In the genomic region with DNA sequence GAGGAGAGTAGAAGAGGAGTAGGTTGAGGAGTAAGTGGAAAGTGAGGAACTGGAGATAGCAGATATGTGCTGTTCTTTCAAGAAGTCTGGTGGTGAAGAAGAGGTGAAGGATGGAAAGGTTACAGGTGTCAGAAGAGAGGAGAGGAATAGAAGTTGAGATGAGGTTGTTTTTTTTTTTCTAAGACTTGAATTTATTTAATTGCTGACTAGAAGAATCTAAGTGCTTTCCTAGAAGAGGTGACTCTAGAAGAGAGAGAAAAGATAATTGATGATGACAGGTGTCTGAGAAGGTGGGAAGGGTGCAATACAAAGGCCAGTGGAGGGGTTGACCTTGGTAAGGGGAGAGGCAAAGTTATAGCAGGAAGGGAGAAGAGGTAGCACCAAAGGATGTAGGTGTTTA, we compare ENCODE assay signal across 29 cellular contexts.
"Had no signal": no experiment of that assay in that cellular context is flagged by ENCODE, and none has a peak within 500 bp of the region (broad histone marks: within the 10 kb centered on the region; RNA-seq: fewer than 3 reads in every experiment).

No MANE protein-coding gene starts in this region.

- DNase-seq: colonic mucosa; cortex of kidney; dermis blood vessel endothelial cell; dorsolateral prefrontal cortex; effector CD4-positive, alpha-beta T cell; effector CD8-positive, alpha-beta T cell; effector memory CD4-positive, alpha-beta T cell; effector memory CD8-positive, alpha-beta T cell; endodermal cell; erythroblast; esophagus squamous epithelium; foreskin fibroblast; foreskin keratinocyte; foreskin melanocyte; gastrocnemius medialis; glutamatergic neuron; head of caudate nucleus; heart left ventricle; heart right ventricle had no signal

- H3K27me3 ChIP-seq: colonic mucosa, dorsolateral prefrontal cortex, esophagus muscularis mucosa, esophagus squamous epithelium, foreskin keratinocyte, gastrocnemius medialis, gastroesophageal sphincter, heart left ventricle, heart right ventricle had no signal

- H3K4me1 Mint-ChIP-seq: endodermal cell had no signal

- H3K27me3 Mint-ChIP-seq: dendritic cell treated with granulocyte-macrophage colony-stimulating factor and Interleukin-4, amounts not matched to agents 40 ng/mL and 50 ng/mL, for 4 days; effector memory CD8-positive, alpha-beta T cell had no signal

- FAIRE-seq: colon, endometrium, endothelial cell of umbilical vein, frontal cortex had no signal

- H3K27ac ChIP-seq: colonic mucosa, coronary artery, epithelial cell of prostate, esophagus muscularis mucosa, esophagus squamous epithelium, foreskin keratinocyte, gastroesophageal sphincter, heart right ventricle had no signal

- H3K4me3 ChIP-seq: colonic mucosa, coronary artery, dorsolateral prefrontal cortex, esophagus muscularis mucosa, esophagus squamous epithelium, gastrocnemius medialis, gastroesophageal sphincter, heart left ventricle, heart right ventricle had no signal

- H3K4me1 ChIP-seq: colonic mucosa, esophagus muscularis mucosa, esophagus squamous epithelium, foreskin keratinocyte, gastroesophageal sphincter had no signal

- ATAC-seq: effector memory CD8-positive, alpha-beta T cell; esophagus mucosa; foreskin keratinocyte; gastrocnemius medialis; gastroesophageal sphincter; heart left ventricle; heart right ventricle had no signal

- H3K9me3 ChIP-seq: colonic mucosa, esophagus muscularis mucosa, esophagus squamous epithelium, gastrocnemius medialis, gastroesophageal sphincter, heart left ventricle, heart right ventricle had no signal

- H3K27ac Mint-ChIP-seq: dendritic cell treated with granulocyte-macrophage colony-stimulating factor and Interleukin-4, amounts not matched to agents 40 ng/mL and 50 ng/mL, for 4 days; effector memory CD8-positive, alpha-beta T cell; endodermal cell had no signal

- H3K4me3 Mint-ChIP-seq: dendritic cell treated with granulocyte-macrophage colony-stimulating factor and Interleukin-4, amounts not matched to agents 40 ng/mL and 50 ng/mL, for 4 days; effector memory CD8-positive, alpha-beta T cell; endodermal cell had no signal

- H3K9me3 Mint-ChIP-seq: dendritic cell treated with granulocyte-macrophage colony-stimulating factor and Interleukin-4, amounts not matched to agents 40 ng/mL and 50 ng/mL, for 4 days; effector memory CD8-positive, alpha-beta T cell; endodermal cell had no signal
